In the genomic region with DNA sequence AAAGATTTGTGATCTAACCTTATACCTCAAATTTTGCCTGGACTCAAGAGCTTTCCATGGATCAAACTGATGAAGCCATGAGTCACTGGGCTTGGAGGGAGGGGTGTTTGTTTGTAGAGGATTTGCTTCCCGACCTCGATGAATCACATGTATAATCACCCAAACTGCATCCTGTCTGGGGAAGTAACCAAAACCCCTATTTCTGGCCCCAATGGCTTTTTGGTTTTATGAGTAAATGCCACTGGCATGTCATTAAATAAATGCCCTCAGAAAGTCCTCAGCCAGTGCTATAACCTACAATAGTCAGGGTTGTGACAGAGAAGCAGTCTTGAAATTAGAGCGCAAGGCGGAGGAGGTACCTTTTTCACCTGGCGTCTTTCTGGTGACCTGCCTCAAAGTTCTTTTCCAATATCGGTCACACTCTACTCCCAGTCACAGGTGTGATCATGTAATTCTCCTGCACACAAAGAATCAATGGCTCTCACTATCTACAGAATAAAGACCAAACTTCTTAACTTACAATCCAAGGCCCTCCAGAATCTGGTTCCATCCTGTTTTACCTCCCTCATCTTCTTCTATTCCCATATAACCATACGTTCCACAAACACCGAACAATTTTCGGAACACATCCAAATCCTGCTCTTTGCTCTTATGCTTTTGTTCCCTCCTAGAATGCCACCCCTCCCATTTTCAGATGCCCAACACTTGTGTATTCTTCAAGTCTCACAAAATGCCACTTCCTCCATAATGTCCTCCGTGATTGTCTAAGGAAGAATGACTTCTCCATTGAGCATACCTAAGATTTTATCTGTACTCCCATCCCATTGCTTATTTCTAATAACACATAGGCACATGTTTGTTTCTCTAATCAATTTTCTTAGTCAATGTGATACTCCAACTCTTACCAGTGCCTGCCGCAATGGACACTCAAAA, we compare ENCODE assay signal across 10 cellular contexts.
A peak's percentile ranks its signal among the peaks of the same experiment; 100 is the strongest.
DNase-seq lines count a peak whose midpoint lies in the region; ATAC-seq and TF ChIP-seq lines count a peak whose summit lies in the region.
"Had no signal": no experiment of that assay in that cellular context is flagged by ENCODE, and none has a peak within 500 bp of the region (broad histone marks: within the 10 kb centered on the region; RNA-seq: fewer than 3 reads in every experiment).

No MANE protein-coding gene starts in this region.

- no peak overlapping the region for H2BK120ac ChIP-seq in mesendoderm (ENCODE audit: low read depth, low read length)

- H3K36me3 Mint-ChIP-seq in activated naive CD4-positive, alpha-beta T cell treated with anti-CD3 and anti-CD28 coated beads, Interleukin-2, amount 50 U/mL, for 72 hours = no peaks in the 10 kb centered on the region

- H3K4me1 ChIP-seq in mesendoderm (ENCODE audit: control insufficient read depth, low read depth, low read length) (no peaks in the 10 kb centered on the region), HAP-1 (no peaks in the 10 kb centered on the region)

- H3K4ac ChIP-seq in mesendoderm (ENCODE audit: low read depth, low read length) = no peak overlapping the region

- H4K5ac ChIP-seq in mesendoderm (ENCODE audit: low read length) = no peak overlapping the region

- H3K4me3 ChIP-seq in coronary artery = no peak overlapping the region
- no peak overlapping the region for H3K4me3 ChIP-seq in mesendoderm (ENCODE audit: low read length)
- H3K4me3 ChIP-seq in HAP-1 = no peak overlapping the region

- no peak overlapping the region for H3K23ac ChIP-seq in mesendoderm (ENCODE audit: low read length)

- no peak for ATAC-seq in activated naive CD4-positive, alpha-beta T cell treated with anti-CD3 and anti-CD28 coated beads, Interleukin-2, amount 50 U/mL, for 72 hours

- H3K27ac ChIP-seq in coronary artery (peak overlapping the region; percentile 58 to 79), mesendoderm (ENCODE audit: low read depth, low read length) (no peak overlapping the region)
- H3K27ac ChIP-seq: parathyroid adenoma had no signal

- no peak overlapping the region for H3K9ac ChIP-seq in mesendoderm (ENCODE audit: low read length)
- H3K9ac ChIP-seq: parathyroid adenoma had no signal

- no peak overlapping the region for H2BK5ac ChIP-seq in mesendoderm (ENCODE audit: low read length)

- no peak overlapping the region for H3K18ac ChIP-seq in mesendoderm (ENCODE audit: low read length)

- H4K8ac ChIP-seq in mesendoderm (ENCODE audit: low read depth, low read length) = no peak overlapping the region

- no peak overlapping the region for H2BK15ac ChIP-seq in mesendoderm (replicated peaks; ENCODE audit: low read depth)

- H3K27me3 ChIP-seq in mesendoderm (ENCODE audit: insufficient read depth, low read length, poor library complexity) (no peaks in the 10 kb centered on the region), HAP-1 (ENCODE audit: low read depth) (peaks cover 5% of the 10 kb centered on the region; the same call in 1 of the 2 replicates)

- no peak overlapping the region for H2AK5ac ChIP-seq in mesendoderm (ENCODE audit: low read length)

- H3K79me1 ChIP-seq in mesendoderm (ENCODE audit: low read length) = no peaks in the 10 kb centered on the region

- DNase-seq in AG08396 (ENCODE audit: low spot score) = peak; percentile 77
- DNase-seq in M059J (ENCODE audit: low read depth) = peak; percentile 100
- peak; percentile 86 for DNase-seq in coronary artery (ENCODE audit: low spot score)
- DNase-seq in mesendoderm = peak; percentile 14
- no peak for DNase-seq in activated naive CD4-positive, alpha-beta T cell treated with anti-CD3 and anti-CD28 coated beads, Interleukin-2, amount 50 U/mL, for 72 hours (ENCODE audit: low spot score in 2 of 2)
- no peak for DNase-seq in stimulated activated CD4-positive, alpha-beta T cell treated with anti-CD3 and anti-CD28 coated beads, Interleukin-12 subunit alpha, Interleukin-12 subunit beta, amount 100 ng/mL, for 4 hours
- DNase-seq in germinal center (ENCODE audit: low spot score) = no peak
- DNase-seq in HAP-1 (ENCODE audit: low spot score in 2 of 2) = no peak
- DNase-seq: NCI-H146 had no signal

- in situ Hi-C loops in HAP-1 (cut with MboI; ENCODE audit: low sequenced_read_pairs) = no loop called here

- no peak overlapping the region for H3K4me2 ChIP-seq in mesendoderm (ENCODE audit: low read length)

- H3K27ac Mint-ChIP-seq in activated naive CD4-positive, alpha-beta T cell treated with anti-CD3 and anti-CD28 coated beads, Interleukin-2, amount 50 U/mL, for 72 hours = no peak overlapping the region

- no peak overlapping the region for H3K56ac ChIP-seq in mesendoderm (ENCODE audit: low read length)

- no peaks in the 10 kb centered on the region for H3K9me3 ChIP-seq in HAP-1

- no peak for TF ChIP-seq CTCF in coronary artery (IDR thresholded peaks at IDR 0.05)

- H3K36me3 ChIP-seq in mesendoderm (ENCODE audit: control insufficient read depth, insufficient read depth, low read length) = no peaks in the 10 kb centered on the region
- no peaks in the 10 kb centered on the region for H3K36me3 ChIP-seq in HAP-1 (replicated peaks)

- no peaks in the 10 kb centered on the region for H3K79me2 ChIP-seq in mesendoderm (ENCODE audit: control insufficient read depth, insufficient read depth, low read length)

- 100% methylated on average over 3 of the region's 11 CpGs for WGBS in mesendoderm (ENCODE audit: extremely low coverage, insufficient coverage, low lambda C conversion rate)

- H3K9me3 Mint-ChIP-seq in activated naive CD4-positive, alpha-beta T cell treated with anti-CD3 and anti-CD28 coated beads, Interleukin-2, amount 50 U/mL, for 72 hours = peaks cover 0 to 4% of the 10 kb centered on the region in 2 donors

Comparison
In these comparisons a context has a peak if more than half of its experiments do, and no peak if none do; other contexts are left out.
1. DNase-seq: peak in AG08396 (single experiment), M059J (single experiment), coronary artery (single experiment) and mesendoderm (single experiment); none in activated naive CD4-positive, alpha-beta T cell treated with anti-CD3 and anti-CD28 coated beads, Interleukin-2, amount 50 U/mL, for 72 hours (0 of 2), stimulated activated CD4-positive, alpha-beta T cell treated with anti-CD3 and anti-CD28 coated beads, Interleukin-12 subunit alpha, Interleukin-12 subunit beta, amount 100 ng/mL, for 4 hours (single experiment), germinal center (single experiment) and HAP-1 (0 of 2).